ENCODE assay signal across 28 cellular contexts in genomic region chr19:33831835-33832234, GRCh38.
"Had no signal": no experiment of that assay in that cellular context is flagged by ENCODE, and none has a peak within 500 bp of the region (broad histone marks: within the 10 kb centered on the region; RNA-seq: fewer than 3 reads in every experiment).

No MANE protein-coding gene starts in this region.

- H3K36me3 Mint-ChIP-seq: activated naive CD8-positive, alpha-beta T cell; mesothelial cell of epicardium; naive B cell had no signal

- H3K27ac Mint-ChIP-seq: activated naive CD8-positive, alpha-beta T cell; dendritic cell treated with granulocyte-macrophage colony-stimulating factor and Interleukin-4, amounts not matched to agents 40 ng/mL and 50 ng/mL, for 4 days; mesothelial cell of epicardium; naive B cell; T-helper 2 cell treated with Interferon-gamma antibody and Interleukin-4, amounts not matched to agents 5 μg/mL and 100 μg/mL, for 36 hours had no signal

- H3K4me1 ChIP-seq: esophagus squamous epithelium, heart right ventricle, right lobe of liver, testis, upper lobe of left lung had no signal

- H3K9me3 Mint-ChIP-seq: central memory CD8-positive, alpha-beta T cell; dendritic cell treated with granulocyte-macrophage colony-stimulating factor and Interleukin-4, amounts not matched to agents 40 ng/mL and 50 ng/mL, for 4 days; endodermal cell; naive B cell; T-helper 2 cell treated with Interferon-gamma antibody and Interleukin-4, amounts not matched to agents 5 μg/mL and 100 μg/mL, for 36 hours had no signal

- H3K4me3 ChIP-seq: esophagus squamous epithelium, heart right ventricle, right lobe of liver, testis, upper lobe of left lung had no signal

- ATAC-seq: activated CD4-positive, CD25-positive, alpha-beta regulatory T cell treated with anti-CD3 and anti-CD28 coated beads, Interleukin-2, amount 50 U/mL, for 24 hours; heart right ventricle; left ventricle myocardium superior; right lobe of liver; stimulated activated naive CD8-positive, alpha-beta T cell treated with anti-CD3 and anti-CD28 coated beads, Interleukin-15, Interleukin-2, amounts not matched to agents 100 U/mL and 50 U/mL, for 24 hours had no signal

- H3K27ac ChIP-seq: esophagus squamous epithelium, heart right ventricle, right lobe of liver, testis, upper lobe of left lung, VCaP had no signal

- H3K9me3 ChIP-seq: esophagus squamous epithelium, heart right ventricle, right lobe of liver, testis, upper lobe of left lung had no signal

- H3K4me1 Mint-ChIP-seq: central memory CD8-positive, alpha-beta T cell; endodermal cell; mesothelial cell of epicardium; naive B cell had no signal

- H3K36me3 ChIP-seq: esophagus squamous epithelium, heart right ventricle, right lobe of liver, upper lobe of left lung had no signal

- DNase-seq: activated CD4-positive, alpha-beta T cell treated with anti-CD3 and anti-CD28 coated beads for 48 hours; activated CD4-positive, alpha-beta T cell treated with anti-CD3 and anti-CD28 coated beads, Interleukin-2, amount 50 U/mL, for 48 hours; activated CD8-positive, alpha-beta memory T cell treated with anti-CD3 and anti-CD28 coated beads for 24 hours; activated effector memory CD4-positive, alpha-beta T cell treated with Interleukin-2 at 50 U/mL for 16 hours; activated naive CD4-positive, alpha-beta T cell treated with Interleukin-2 at 50 U/mL for 16 hours; anterior cingulate cortex; endodermal cell; esophagus squamous epithelium; foreskin melanocyte; heart right ventricle; left ventricle myocardium superior; mammary epithelial cell; naive B cell; occipital lobe; right lobe of liver; stimulated activated CD4-positive, alpha-beta T cell treated with anti-CD3 and anti-CD28 coated beads, Interleukin-12 subunit alpha, Interleukin-12 subunit beta, amount 100 ng/mL, for 4 hours; stimulated activated CD4-positive, alpha-beta T cell treated with anti-CD3 and anti-CD28 coated beads, Interleukin-4, amount 100 ng/mL, for 1 hour; stimulated activated naive CD8-positive, alpha-beta T cell treated with anti-CD3 and anti-CD28 coated beads, Interleukin-15, Interleukin-2, amounts not matched to agents 100 U/mL and 50 U/mL, for 24 hours; T-helper 1 cell; testis; upper lobe of left lung had no signal

- H3K4me3 Mint-ChIP-seq: activated naive CD8-positive, alpha-beta T cell; central memory CD8-positive, alpha-beta T cell; dendritic cell treated with granulocyte-macrophage colony-stimulating factor and Interleukin-4, amounts not matched to agents 40 ng/mL and 50 ng/mL, for 4 days; endodermal cell; mesothelial cell of epicardium; T-helper 2 cell treated with Interferon-gamma antibody and Interleukin-4, amounts not matched to agents 5 μg/mL and 100 μg/mL, for 36 hours had no signal

- H3K27me3 ChIP-seq: esophagus squamous epithelium, right lobe of liver, testis, upper lobe of left lung had no signal
